In the genomic region with DNA sequence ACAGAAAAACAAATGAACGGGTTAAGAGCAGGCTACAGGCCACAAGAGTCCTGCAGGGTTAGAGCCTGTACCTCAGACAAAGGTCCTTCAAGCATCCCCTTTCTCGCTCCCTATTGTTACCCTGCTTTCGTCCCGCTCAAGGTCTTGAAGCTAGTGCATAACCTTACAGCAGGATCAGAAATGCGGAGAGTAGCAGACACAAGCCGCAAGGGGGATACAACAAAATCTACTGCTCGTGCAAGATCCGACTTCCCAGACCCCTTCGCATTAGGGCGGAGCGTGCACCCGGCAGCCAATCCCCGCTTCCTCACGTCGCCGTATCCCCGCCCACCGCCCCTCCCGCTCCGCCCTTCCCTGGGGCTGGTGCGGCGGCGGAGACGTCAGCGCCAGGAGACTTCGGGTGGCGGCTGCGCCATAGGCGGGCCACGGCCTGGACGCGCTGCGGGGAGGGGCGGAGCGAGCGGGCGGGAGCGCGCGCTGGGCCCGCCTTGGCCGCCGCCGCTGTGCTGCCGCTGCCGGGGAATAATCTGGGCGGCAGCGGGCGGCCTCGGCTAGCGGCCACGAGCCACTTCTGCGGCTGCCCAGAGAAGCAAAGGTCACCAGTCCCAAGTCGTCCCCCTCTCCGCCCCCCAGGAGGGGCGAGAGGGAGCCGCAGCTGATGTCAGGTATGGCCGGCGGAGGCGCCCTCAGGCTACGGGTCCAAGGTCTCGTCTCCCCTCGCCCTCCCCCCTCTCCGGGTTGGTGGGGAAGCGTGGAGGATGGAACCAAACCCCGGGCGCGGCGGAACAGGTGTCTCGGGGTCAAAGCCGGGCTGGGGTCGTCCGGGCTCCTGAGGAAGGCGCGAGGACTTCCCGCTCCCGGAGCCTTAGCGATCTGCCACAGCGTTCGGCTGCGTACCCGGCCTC, we compare ENCODE assay signal across 8 cellular contexts. TPM values are rescaled to one million over a fixed set of nuclear protein-coding genes. Genes with fewer than 3 reads are reported as not detected.
A peak's percentile ranks its signal among the peaks of the same experiment; 100 is the strongest.
DNase-seq lines count a peak whose midpoint lies in the region; ATAC-seq and TF ChIP-seq lines count a peak whose summit lies in the region.

A gene (plus strand): TSS at position 389 of the 905 bp plus-strand sequence. CDS start 51,776 bp downstream, outside the sequence.

- POLR2A ChIA-PET in CD4-positive, alpha-beta T cell (lab: Charles Lee) = interaction anchor here (0.6 to 4.2 kb wide), 39 partner anchors 9 to 786 kb away, joined by 3 to 119 read pairs (median 5); a partner anchor contains a TSS

- under 1% methylated on average over 82 of the region's 82 CpGs for WGBS in liver

- H3K9ac ChIP-seq in liver (ENCODE audit: low read depth in 1 of 2, low read length in 2 of 2) = peak within 1 kb of the TSS; percentile 87

- no peaks in the 10 kb centered on the region for H3K9me3 Mint-ChIP-seq in CD4-positive, alpha-beta T cell

- peaks cover 1 to 22% (median 16%) of the 10 kb centered on the region in 4 donors for H3K4me1 ChIP-seq in liver (ENCODE audit: control insufficient read depth in 4 of 4, insufficient read depth in 4 of 4, low read length in 3 of 4)

- peak; percentile 84 for ATAC-seq in CD4-positive, alpha-beta T cell (ENCODE audit: poor library complexity)
- peak; percentile 88 for ATAC-seq in GM19397 (IDR thresholded peaks at IDR 0.05; ENCODE audit: unreplicated experiment)
- peak; percentile 83 for ATAC-seq in HG03571 (IDR thresholded peaks at IDR 0.05; ENCODE audit: unreplicated experiment)

- peaks cover 8% of the 10 kb centered on the region for H3K4me1 Mint-ChIP-seq in CD4-positive, alpha-beta T cell (ENCODE audit: low read depth)

- H3K36me3 Mint-ChIP-seq in CD4-positive, alpha-beta T cell (ENCODE audit: low read depth) = peaks cover 24% of the 10 kb centered on the region

- no peaks in the 10 kb centered on the region for H3K9me3 ChIP-seq in CD4-positive, alpha-beta T cell (ENCODE audit: control insufficient read depth, low read length)
- H3K9me3 ChIP-seq in liver (ENCODE audit: control insufficient read depth in 4 of 4, low read length in 3 of 4) = no peaks in the 10 kb centered on the region

- H3K27ac Mint-ChIP-seq in CD4-positive, alpha-beta T cell = no peak within 1 kb of the TSS

- no peaks in the 10 kb centered on the region for H3K27me3 ChIP-seq in CD4-positive, alpha-beta T cell (ENCODE audit: control insufficient read depth, insufficient read depth, low read length)
- no peaks in the 10 kb centered on the region for H3K27me3 ChIP-seq in liver (ENCODE audit: control insufficient read depth in 4 of 4, insufficient read depth in 4 of 4, low read length in 3 of 4)

- peak in 1 of 2 donors; percentile 69 for TF ChIP-seq RAD21 in liver (IDR thresholded peaks at IDR 0.05)

- DNase-seq in CD4-positive, alpha-beta T cell = peak; percentile 97 to 98 (median 97)
- peak; percentile 95 for DNase-seq in NCI-H774 (lab: John Stamatoyannopoulos, UW)
- DNase-seq in activated CD4-positive, alpha-beta T cell treated with anti-CD3 and anti-CD28 coated beads, Interleukin-2, amount 50 U/mL, for 48 hours = peak; percentile 97
- DNase-seq in dermis microvascular lymphatic vessel endothelial cell (ENCODE audit: low read depth in 2 of 2) = peak; percentile 87 to 99
- peak; percentile 98 for DNase-seq in stimulated activated CD4-positive, alpha-beta T cell treated with anti-CD3 and anti-CD28 coated beads, Interleukin-4, amount 100 ng/mL, for 24 hours

- H3K27ac ChIP-seq in CD4-positive, alpha-beta T cell (ENCODE audit: low read depth, low read length) = peak within 1 kb of the TSS; percentile 89
- H3K27ac ChIP-seq in liver (ENCODE audit: low read depth in 1 of 2, low read length in 2 of 2) = peak within 1 kb of the TSS; percentile 93 to 99

- CTCF ChIA-PET in CD4-positive, alpha-beta T cell (lab: Charles Lee) = interaction anchor here (0.7 to 2.3 kb wide), 19 partner anchors 9 to 582 kb away, joined by 3 to 15 read pairs (median 4); no protein-coding TSS in a partner anchor

- no peaks in the 10 kb centered on the region for H3K36me3 ChIP-seq in liver (ENCODE audit: control insufficient read depth in 4 of 4, insufficient read depth in 3 of 4, low read depth in 1 of 4, low read length in 3 of 4)

- peak; percentile 48 for TF ChIP-seq CTCF in CD4-positive, alpha-beta T cell (IDR thresholded peaks at IDR 0.05)
- peak; percentile 53 for TF ChIP-seq CTCF in liver (IDR thresholded peaks at IDR 0.05; ENCODE audit: low read depth, low read length, missing input control)

- peak within 1 kb of the TSS; percentile 94 for H3K4me3 Mint-ChIP-seq in CD4-positive, alpha-beta T cell

- no peaks in the 10 kb centered on the region for H3K27me3 Mint-ChIP-seq in CD4-positive, alpha-beta T cell

- H3K4me3 ChIP-seq in liver (ENCODE audit: low read depth in 1 of 3, low read length in 3 of 3) = peak within 1 kb of the TSS; percentile 91 to 93 (median 92)

- intact Hi-C loops in CD4-positive, alpha-beta T cell (cut with DNase I, micrococcal nuclease) = loop anchor here (1.0 to 10.0 kb wide), 11 partner anchors 19 to 945 kb away; a partner anchor contains a TSS

TF ChIP-seq in liver, 16 proteins besides CTCF, POLR2A, EP300 and RAD21:
- TF ChIP-seq, protein P1, sequence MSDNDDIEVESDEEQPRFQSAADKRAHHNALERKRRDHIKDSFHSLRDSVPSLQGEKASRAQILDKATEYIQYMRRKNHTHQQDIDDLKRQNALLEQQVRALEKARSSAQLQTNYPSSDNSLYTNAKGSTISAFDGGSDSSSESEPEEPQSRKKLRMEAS (IDR thresholded peaks at IDR 0.05) = peak; percentile 37
- TF ChIP-seq RXRA (IDR thresholded peaks at IDR 0.05) (peak in 1 of 2 donors; percentile 40), EGR1 (IDR thresholded peaks at IDR 0.05; ENCODE audit: low read depth in 2 of 2) (no peak), GABPA (IDR thresholded peaks at IDR 0.05 in 1 of 2, conservative IDR thresholded peaks at IDR 0.05 in 1 of 2) (no peak), NR2F2 (IDR thresholded peaks at IDR 0.05) (peak; percentile 18), HNF4A (conservative IDR thresholded peaks at IDR 0.05) (peak; percentile 74 to 79), HNF4G (IDR thresholded peaks at IDR 0.05) (peak; percentile 60), YY1 (IDR thresholded peaks at IDR 0.05) (peak; percentile 54), FOXA2 (IDR thresholded peaks at IDR 0.05) (no peak), SP1 (IDR thresholded peaks at IDR 0.05) (peak; percentile 50), TAF1 (conservative IDR thresholded peaks at IDR 0.05) (peak; percentile 92), FOXA1 (IDR thresholded peaks at IDR 0.05) (no peak), JUND (IDR thresholded peaks at IDR 0.05) (no peak)
- TF ChIP-seq, protein P2, sequence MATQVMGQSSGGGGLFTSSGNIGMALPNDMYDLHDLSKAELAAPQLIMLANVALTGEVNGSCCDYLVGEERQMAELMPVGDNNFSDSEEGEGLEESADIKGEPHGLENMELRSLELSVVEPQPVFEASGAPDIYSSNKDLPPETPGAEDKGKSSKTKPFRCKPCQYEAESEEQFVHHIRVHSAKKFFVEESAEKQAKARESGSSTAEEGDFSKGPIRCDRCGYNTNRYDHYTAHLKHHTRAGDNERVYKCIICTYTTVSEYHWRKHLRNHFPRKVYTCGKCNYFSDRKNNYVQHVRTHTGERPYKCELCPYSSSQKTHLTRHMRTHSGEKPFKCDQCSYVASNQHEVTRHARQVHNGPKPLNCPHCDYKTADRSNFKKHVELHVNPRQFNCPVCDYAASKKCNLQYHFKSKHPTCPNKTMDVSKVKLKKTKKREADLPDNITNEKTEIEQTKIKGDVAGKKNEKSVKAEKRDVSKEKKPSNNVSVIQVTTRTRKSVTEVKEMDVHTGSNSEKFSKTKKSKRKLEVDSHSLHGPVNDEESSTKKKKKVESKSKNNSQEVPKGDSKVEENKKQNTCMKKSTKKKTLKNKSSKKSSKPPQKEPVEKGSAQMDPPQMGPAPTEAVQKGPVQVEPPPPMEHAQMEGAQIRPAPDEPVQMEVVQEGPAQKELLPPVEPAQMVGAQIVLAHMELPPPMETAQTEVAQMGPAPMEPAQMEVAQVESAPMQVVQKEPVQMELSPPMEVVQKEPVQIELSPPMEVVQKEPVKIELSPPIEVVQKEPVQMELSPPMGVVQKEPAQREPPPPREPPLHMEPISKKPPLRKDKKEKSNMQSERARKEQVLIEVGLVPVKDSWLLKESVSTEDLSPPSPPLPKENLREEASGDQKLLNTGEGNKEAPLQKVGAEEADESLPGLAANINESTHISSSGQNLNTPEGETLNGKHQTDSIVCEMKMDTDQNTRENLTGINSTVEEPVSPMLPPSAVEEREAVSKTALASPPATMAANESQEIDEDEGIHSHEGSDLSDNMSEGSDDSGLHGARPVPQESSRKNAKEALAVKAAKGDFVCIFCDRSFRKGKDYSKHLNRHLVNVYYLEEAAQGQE (IDR thresholded peaks at IDR 0.05) = peak; percentile 28
- TF ChIP-seq, protein P3, sequence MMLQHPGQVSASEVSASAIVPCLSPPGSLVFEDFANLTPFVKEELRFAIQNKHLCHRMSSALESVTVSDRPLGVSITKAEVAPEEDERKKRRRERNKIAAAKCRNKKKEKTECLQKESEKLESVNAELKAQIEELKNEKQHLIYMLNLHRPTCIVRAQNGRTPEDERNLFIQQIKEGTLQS (IDR thresholded peaks at IDR 0.05) = no peak

RNA-seq across cellular contexts. Expression of the gene that starts here (rescaled TPM):
- total RNA-seq in CD4-positive, alpha-beta T cell = 10 to 100 TPM; 49.4 to 51.9 TPM
- total RNA-seq in dermis microvascular lymphatic vessel endothelial cell = 8.6 and 10.1 TPM in 2 replicates
- total RNA-seq in liver = 10 to 100 TPM; 16.2 to 28.6 TPM
- 1 to 10 TPM; 5.6 to 8.8 TPM for polyA plus RNA-seq in liver

Comparison
In these comparisons a context has a peak if more than half of its experiments do, and no peak if none do; other contexts are left out.
1. Peak in every context shown above with its lines: DNase-seq, ATAC-seq, H3K4me3 ChIP-seq and H3K27ac ChIP-seq.